Comparison of ENCODE assay signal across 22 cellular contexts in genomic region chr3:123116116-123116515, GRCh38.
"Had no signal": no experiment of that assay in that cellular context is flagged by ENCODE, and none has a peak within 500 bp of the region (broad histone marks: within the 10 kb centered on the region; RNA-seq: fewer than 3 reads in every experiment).

No MANE protein-coding gene starts in this region.

- H3K4me1 ChIP-seq: SJSA1 had no signal

- H3K9me3 ChIP-seq: SJSA1 had no signal

- H3K27ac Mint-ChIP-seq: IgD-negative memory B cell had no signal

- H3K4me3 Mint-ChIP-seq: IgD-negative memory B cell had no signal

- H3K27ac ChIP-seq: KMS-11, SJSA1, SK-N-MC had no signal

- H3K4me3 ChIP-seq: K562, SJSA1, SK-N-MC had no signal

- H3K27me3 Mint-ChIP-seq: IgD-negative memory B cell had no signal

- H3K27me3 ChIP-seq: SJSA1 had no signal

- H3K9me3 Mint-ChIP-seq: IgD-negative memory B cell had no signal

- ATAC-seq: K562 had no signal

- H3K9ac ChIP-seq: KMS-11 had no signal

- H3K4me2 ChIP-seq: KMS-11 had no signal

- DNase-seq: Kasumi-1, MM.1S, NCI-H1092 treated with DMSO at 0.1 percent for 48 hours, NCI-H1436, NCI-H187, NCI-H2029, NCI-H2081 treated with DMSO at 0.1 percent for 48 hours, NCI-H2171, NCI-H226, NCI-H446, NCI-H510A, NCI-H524 treated with DMSO at 0.1 percent for 48 hours, NCI-H69, NCI-H774, Right ventricle myocardium superior, RPMI8226, SIG-M5 had no signal

- H3K36me3 ChIP-seq: SJSA1 had no signal
